1 cellular context compared by ENCODE assay signal in genomic region chr22:25110846-25111578, GRCh38.
TF ChIP-seq lines count a peak whose summit lies in the region.

No MANE protein-coding gene starts in this region.

TF ChIP-seq in HepG2, 621 proteins besides CTCF, POLR2A, EP300 and RAD21 (continued from another document and continues in another):
- peak; percentile 73 for TF ChIP-seq AGO2 (optimal IDR thresholded peaks at IDR 0.05; ENCODE audit: low read depth, low read length)
- TF ChIP-seq, protein P1, sequence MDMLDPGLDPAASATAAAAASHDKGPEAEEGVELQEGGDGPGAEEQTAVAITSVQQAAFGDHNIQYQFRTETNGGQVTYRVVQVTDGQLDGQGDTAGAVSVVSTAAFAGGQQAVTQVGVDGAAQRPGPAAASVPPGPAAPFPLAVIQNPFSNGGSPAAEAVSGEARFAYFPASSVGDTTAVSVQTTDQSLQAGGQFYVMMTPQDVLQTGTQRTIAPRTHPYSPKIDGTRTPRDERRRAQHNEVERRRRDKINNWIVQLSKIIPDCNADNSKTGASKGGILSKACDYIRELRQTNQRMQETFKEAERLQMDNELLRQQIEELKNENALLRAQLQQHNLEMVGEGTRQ (IDR thresholded peaks at IDR 0.05; ENCODE audit: low read depth, low read length), result no peak
- TF ChIP-seq, protein P1 (CRISPR knock-in tag; IDR thresholded peaks at IDR 0.05; ENCODE audit: borderline replicate concordance), result peak; percentile 90; the same call in 1 of the 2 replicates
- TF ChIP-seq SRSF1 (optimal IDR thresholded peaks at IDR 0.05; ENCODE audit: low read depth, low read length), result no peak
- TF ChIP-seq IKZF1 (IDR thresholded peaks at IDR 0.05), result no peak
- TF ChIP-seq MIXL1 (CRISPR knock-in tag; IDR thresholded peaks at IDR 0.05), result no peak
- TF ChIP-seq ETV6 (CRISPR knock-in tag; conservative IDR thresholded peaks at IDR 0.05), result no peak
- TF ChIP-seq ZFP37 (CRISPR knock-in tag; IDR thresholded peaks at IDR 0.05; ENCODE audit: borderline replicate concordance), result no peak; the same call in 1 of the 2 replicates
- TF ChIP-seq, protein P2, sequence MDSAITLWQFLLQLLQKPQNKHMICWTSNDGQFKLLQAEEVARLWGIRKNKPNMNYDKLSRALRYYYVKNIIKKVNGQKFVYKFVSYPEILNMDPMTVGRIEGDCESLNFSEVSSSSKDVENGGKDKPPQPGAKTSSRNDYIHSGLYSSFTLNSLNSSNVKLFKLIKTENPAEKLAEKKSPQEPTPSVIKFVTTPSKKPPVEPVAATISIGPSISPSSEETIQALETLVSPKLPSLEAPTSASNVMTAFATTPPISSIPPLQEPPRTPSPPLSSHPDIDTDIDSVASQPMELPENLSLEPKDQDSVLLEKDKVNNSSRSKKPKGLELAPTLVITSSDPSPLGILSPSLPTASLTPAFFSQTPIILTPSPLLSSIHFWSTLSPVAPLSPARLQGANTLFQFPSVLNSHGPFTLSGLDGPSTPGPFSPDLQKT (CRISPR knock-in tag; IDR thresholded peaks at IDR 0.05; ENCODE audit: borderline replicate concordance), result no peak
- peak; percentile 34; the same call in 1 of the 2 replicates for TF ChIP-seq ATF7 (IDR thresholded peaks at IDR 0.05)
- TF ChIP-seq ATF7 (CRISPR knock-in tag; IDR thresholded peaks at IDR 0.05), result no peak; the same call in 1 of the 2 replicates
- no peak for TF ChIP-seq JDP2 (CRISPR knock-in tag; IDR thresholded peaks at IDR 0.05; ENCODE audit: borderline replicate concordance)
- TF ChIP-seq RBAK (CRISPR knock-in tag; IDR thresholded peaks at IDR 0.05), result no peak
- TF ChIP-seq, protein P3, sequence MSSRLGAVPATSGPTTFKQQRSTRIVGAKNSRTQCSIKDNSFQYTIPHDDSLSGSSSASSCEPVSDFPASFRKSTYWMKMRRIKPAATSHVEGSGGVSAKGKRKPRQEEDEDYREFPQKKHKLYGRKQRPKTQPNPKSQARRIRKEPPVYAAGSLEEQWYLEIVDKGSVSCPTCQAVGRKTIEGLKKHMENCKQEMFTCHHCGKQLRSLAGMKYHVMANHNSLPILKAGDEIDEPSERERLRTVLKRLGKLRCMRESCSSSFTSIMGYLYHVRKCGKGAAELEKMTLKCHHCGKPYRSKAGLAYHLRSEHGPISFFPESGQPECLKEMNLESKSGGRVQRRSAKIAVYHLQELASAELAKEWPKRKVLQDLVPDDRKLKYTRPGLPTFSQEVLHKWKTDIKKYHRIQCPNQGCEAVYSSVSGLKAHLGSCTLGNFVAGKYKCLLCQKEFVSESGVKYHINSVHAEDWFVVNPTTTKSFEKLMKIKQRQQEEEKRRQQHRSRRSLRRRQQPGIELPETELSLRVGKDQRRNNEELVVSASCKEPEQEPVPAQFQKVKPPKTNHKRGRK (CRISPR knock-in tag; IDR thresholded peaks at IDR 0.05), result no peak
- no peak for TF ChIP-seq NCOA5 (CRISPR knock-in tag; IDR thresholded peaks at IDR 0.05)
- TF ChIP-seq GABPA (IDR thresholded peaks at IDR 0.05; ENCODE audit: low read depth, low read length), result no peak
- peak; percentile 66 for TF ChIP-seq GABPA (CRISPR knock-in tag; IDR thresholded peaks at IDR 0.05; ENCODE audit: low read depth)
- TF ChIP-seq SSRP1 (CRISPR knock-in tag; IDR thresholded peaks at IDR 0.05), result no peak
- TF ChIP-seq ZNF101 (CRISPR knock-in tag; IDR thresholded peaks at IDR 0.05; ENCODE audit: borderline replicate concordance, low read depth), result no peak
- no peak; the same call in 1 of the 2 replicates for TF ChIP-seq RFXAP (CRISPR knock-in tag; IDR thresholded peaks at IDR 0.05; ENCODE audit: borderline replicate concordance)
- TF ChIP-seq HCFC1 (IDR thresholded peaks at IDR 0.05; ENCODE audit: low read depth, low read length), result no peak
- no peak for TF ChIP-seq SRSF9 (IDR thresholded peaks at IDR 0.05; ENCODE audit: borderline replicate concordance, insufficient read depth, low read depth, low read length, poor library complexity, severe bottlenecking)
- peak; percentile 70; the same call in 1 of the 2 replicates for TF ChIP-seq PATZ1 (CRISPR knock-in tag; IDR thresholded peaks at IDR 0.05)
- no peak for TF ChIP-seq SMAD9 (CRISPR knock-in tag; IDR thresholded peaks at IDR 0.05)
- TF ChIP-seq ELF1 (CRISPR knock-in tag; IDR thresholded peaks at IDR 0.05), result peak; percentile 67
- peak; percentile 88 for TF ChIP-seq GABPB1 (CRISPR knock-in tag; IDR thresholded peaks at IDR 0.05)
- TF ChIP-seq SMARCC2 (IDR thresholded peaks at IDR 0.05), result no peak
- peak; percentile 40; the same call in 1 of the 2 replicates for TF ChIP-seq ZFP82 (CRISPR knock-in tag; IDR thresholded peaks at IDR 0.05; ENCODE audit: borderline replicate concordance)
- peak; percentile 74 for TF ChIP-seq BHLHE40 (IDR thresholded peaks at IDR 0.05; ENCODE audit: low read length)
- no peak for TF ChIP-seq ZNF276 (CRISPR knock-in tag; IDR thresholded peaks at IDR 0.05; ENCODE audit: low read depth)
- TF ChIP-seq ZSCAN12 (CRISPR knock-in tag; IDR thresholded peaks at IDR 0.05), result no peak
- no peak for TF ChIP-seq SIN3B (IDR thresholded peaks at IDR 0.05; ENCODE audit: low read length)
- TF ChIP-seq, protein P4, sequence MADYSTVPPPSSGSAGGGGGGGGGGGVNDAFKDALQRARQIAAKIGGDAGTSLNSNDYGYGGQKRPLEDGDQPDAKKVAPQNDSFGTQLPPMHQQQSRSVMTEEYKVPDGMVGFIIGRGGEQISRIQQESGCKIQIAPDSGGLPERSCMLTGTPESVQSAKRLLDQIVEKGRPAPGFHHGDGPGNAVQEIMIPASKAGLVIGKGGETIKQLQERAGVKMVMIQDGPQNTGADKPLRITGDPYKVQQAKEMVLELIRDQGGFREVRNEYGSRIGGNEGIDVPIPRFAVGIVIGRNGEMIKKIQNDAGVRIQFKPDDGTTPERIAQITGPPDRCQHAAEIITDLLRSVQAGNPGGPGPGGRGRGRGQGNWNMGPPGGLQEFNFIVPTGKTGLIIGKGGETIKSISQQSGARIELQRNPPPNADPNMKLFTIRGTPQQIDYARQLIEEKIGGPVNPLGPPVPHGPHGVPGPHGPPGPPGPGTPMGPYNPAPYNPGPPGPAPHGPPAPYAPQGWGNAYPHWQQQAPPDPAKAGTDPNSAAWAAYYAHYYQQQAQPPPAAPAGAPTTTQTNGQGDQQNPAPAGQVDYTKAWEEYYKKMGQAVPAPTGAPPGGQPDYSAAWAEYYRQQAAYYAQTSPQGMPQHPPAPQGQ (CRISPR knock-in tag; IDR thresholded peaks at IDR 0.05; ENCODE audit: borderline replicate concordance), result no peak
- 0 out of 2 replicates have a peak, but pooled peaks have one; percentile 2 for TF ChIP-seq ZNF331 (CRISPR knock-in tag; IDR thresholded peaks at IDR 0.05)
- TF ChIP-seq POLR2AphosphoS5 (IDR thresholded peaks at IDR 0.05; ENCODE audit: low read depth, low read length), result no peak; the same call in 1 of the 2 replicates
- no peak; the same call in none of the 2 replicates for TF ChIP-seq ZNF441 (CRISPR knock-in tag; IDR thresholded peaks at IDR 0.05; ENCODE audit: borderline replicate concordance)
- no peak for TF ChIP-seq ZNF3 (CRISPR knock-in tag; IDR thresholded peaks at IDR 0.05)
- no peak for TF ChIP-seq MATR3 (CRISPR knock-in tag; IDR thresholded peaks at IDR 0.05)
- no peak for TF ChIP-seq ZSCAN20 (CRISPR knock-in tag; IDR thresholded peaks at IDR 0.05; ENCODE audit: borderline replicate concordance)
- TF ChIP-seq ZNF383 (CRISPR knock-in tag; IDR thresholded peaks at IDR 0.05; ENCODE audit: borderline replicate concordance), result no peak
- TF ChIP-seq HIVEP1 (CRISPR knock-in tag; IDR thresholded peaks at IDR 0.05), result no peak; the same call in 1 of the 2 replicates
- no peak for TF ChIP-seq HOXA7 (CRISPR knock-in tag; IDR thresholded peaks at IDR 0.05)
- no peak for TF ChIP-seq EZH2 (conservative IDR thresholded peaks at IDR 0.05; ENCODE audit: low read depth, low read length)
- TF ChIP-seq MNT (IDR thresholded peaks at IDR 0.05), result 0 out of 2 replicates have a peak, but pooled peaks have one; percentile 36
- no peak for TF ChIP-seq GMEB2 (CRISPR knock-in tag; IDR thresholded peaks at IDR 0.05; ENCODE audit: low read depth)
- TF ChIP-seq PRMT3 (CRISPR knock-in tag; IDR thresholded peaks at IDR 0.05; ENCODE audit: borderline replicate concordance, low read depth), result no peak
- no peak for TF ChIP-seq SPEN (CRISPR knock-in tag; IDR thresholded peaks at IDR 0.05; ENCODE audit: low read depth)
- TF ChIP-seq ZNF329 (CRISPR knock-in tag; IDR thresholded peaks at IDR 0.05; ENCODE audit: low read depth), result no peak
- TF ChIP-seq RAD51 (IDR thresholded peaks at IDR 0.05; ENCODE audit: borderline replicate concordance), result no peak
- no peak for TF ChIP-seq ZNF772 (CRISPR knock-in tag; IDR thresholded peaks at IDR 0.05)
- TF ChIP-seq ZSCAN22 (CRISPR knock-in tag; IDR thresholded peaks at IDR 0.05), result no peak
- TF ChIP-seq ZNF83 (CRISPR knock-in tag; IDR thresholded peaks at IDR 0.05; ENCODE audit: borderline replicate concordance), result no peak
- TF ChIP-seq ZNF7 (CRISPR knock-in tag; IDR thresholded peaks at IDR 0.05), result no peak
- TF ChIP-seq ZNF350 (CRISPR knock-in tag; IDR thresholded peaks at IDR 0.05; ENCODE audit: borderline replicate concordance, low read depth), result 0 out of 2 replicates have a peak, but pooled peaks have one; percentile 3
- no peak for TF ChIP-seq CSRNP1 (CRISPR knock-in tag; IDR thresholded peaks at IDR 0.05)
- TF ChIP-seq FOXA3 (CRISPR knock-in tag; IDR thresholded peaks at IDR 0.05), result 0 out of 2 replicates have a peak, but pooled peaks have one; percentile 8
- TF ChIP-seq ZNF44 (CRISPR knock-in tag; IDR thresholded peaks at IDR 0.05), result no peak
- TF ChIP-seq ZNF207 (IDR thresholded peaks at IDR 0.05; ENCODE audit: borderline replicate concordance), result no peak
- TF ChIP-seq MBNL3 (CRISPR knock-in tag; conservative IDR thresholded peaks at IDR 0.05), result no peak
- TF ChIP-seq RXRB (CRISPR knock-in tag; IDR thresholded peaks at IDR 0.05; ENCODE audit: borderline replicate concordance), result peak; percentile 22; the same call in 1 of the 2 replicates
